8 cellular contexts compared by ENCODE assay signal in the genomic region with DNA sequence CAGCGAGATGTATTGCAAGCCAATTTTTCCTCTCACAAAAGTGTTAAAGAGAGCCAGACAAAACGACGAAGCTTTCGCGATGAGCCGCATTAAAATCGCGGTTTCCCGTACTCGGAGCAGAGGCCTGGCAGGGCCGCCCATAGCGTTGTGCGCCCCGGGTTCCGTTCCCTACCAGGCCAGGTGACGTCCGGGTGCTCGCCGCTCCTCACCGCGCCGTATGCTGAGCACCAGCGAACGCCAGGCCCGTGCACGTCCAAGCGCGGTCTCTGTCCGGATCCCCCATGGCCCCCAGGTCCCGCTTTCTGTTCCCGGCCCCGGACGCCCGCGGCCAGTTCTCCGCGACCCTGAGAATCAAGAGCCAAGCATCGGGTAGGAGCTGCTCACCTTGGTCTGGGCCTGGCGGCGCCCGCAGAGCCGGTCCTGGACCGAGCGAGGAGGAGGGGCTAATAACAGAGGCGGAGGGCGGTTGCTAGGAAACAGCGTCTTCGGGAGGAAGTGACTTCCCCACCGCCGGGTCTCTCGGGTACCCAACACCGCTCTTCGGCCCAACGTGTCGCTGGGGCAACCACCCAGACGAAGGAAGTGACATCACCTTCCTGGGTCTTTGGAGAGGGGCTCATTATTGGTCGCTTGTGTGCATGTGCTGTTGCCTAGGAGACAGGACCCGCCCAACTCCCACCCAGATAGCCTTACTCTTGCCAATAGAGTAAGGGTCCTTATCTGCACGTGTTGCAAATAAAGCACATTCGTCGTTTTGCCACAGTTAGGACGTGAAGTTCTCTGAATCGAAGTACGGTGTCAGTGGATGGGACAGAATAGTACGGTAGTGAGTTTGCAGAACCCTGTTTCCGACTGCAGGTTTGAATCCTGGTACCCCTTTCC. TPM values are rescaled to one million over a fixed set of nuclear protein-coding genes. Genes with fewer than 3 reads are reported as not detected.
DNase-seq lines count a peak whose midpoint lies in the region; ATAC-seq and FAIRE-seq lines count a peak whose summit lies in the region.

A gene (minus strand): TSS at position 579 of the 882 bp plus-strand sequence. CDS start 1,115 bp downstream, outside the sequence.

- FAIRE-seq in islet of Langerhans (lab: Jason Lieb, UNC): peak; percentile 98

- peak; percentile 98 to 99 for DNase-seq in NCI-H1930 (lab: John Stamatoyannopoulos, UW)
- peak; percentile 91 for DNase-seq in central memory CD4-positive, alpha-beta T cell
- peak; percentile 92 for DNase-seq in stimulated activated CD4-positive, alpha-beta T cell treated with anti-CD3 and anti-CD28 coated beads, Interleukin-15, amount 100 ng/mL, for 24 hours
- no peak for DNase-seq in HT-29 (ENCODE audit: low spot score)

- ATAC-seq in GM18498 (IDR thresholded peaks at IDR 0.05; ENCODE audit: unreplicated experiment) (peak; percentile 98), HG02840 (IDR thresholded peaks at IDR 0.05; ENCODE audit: low FRiP score, unreplicated experiment) (peak; percentile 99)
- ATAC-seq in activated CD4-positive, CD25-positive, alpha-beta regulatory T cell treated with anti-CD3 and anti-CD28 coated beads, Interleukin-2, amount 50 U/mL, for 24 hours: peak; percentile 96 to 97

RNA-seq across cellular contexts. Expression of the gene that starts here (rescaled TPM):
- not detected in 2 replicates for total RNA-seq in HT-29 (2014; rRNA removed; shearing (Covaris generic))
